In genomic region chr15:39747326-39747725, GRCh38 we compare ENCODE assay signal across 19 cellular contexts. TPM values are rescaled to one million over a fixed set of nuclear protein-coding genes. Genes with fewer than 3 reads are reported as not detected.
DNase-seq lines count a peak whose midpoint lies in the region; ATAC-seq and TF ChIP-seq lines count a peak whose summit lies in the region.
"Had no signal": no experiment of that assay in that cellular context is flagged by ENCODE, and none has a peak within 500 bp of the region (broad histone marks: within the 10 kb centered on the region; RNA-seq: fewer than 3 reads in every experiment).

No MANE protein-coding gene starts in this region.

- TF ChIP-seq CTCF in psoas muscle (IDR thresholded peaks at IDR 0.05), result no peak
- no peak for TF ChIP-seq CTCF in coronary artery (IDR thresholded peaks at IDR 0.05)

- H3K27ac ChIP-seq in psoas muscle (no peak overlapping the region), coronary artery (no peak overlapping the region)
- H3K27ac ChIP-seq: parathyroid adenoma had no signal

- intact Hi-C loops in psoas muscle (cut with DNase I), result loop anchor here in 1 of 2 donors (5.0 kb wide), 1 partner anchor 50 kb away; no protein-coding TSS in a partner anchor

- H3K4me1 ChIP-seq in psoas muscle, result no peaks in the 10 kb centered on the region
- H3K4me1 ChIP-seq: parathyroid adenoma had no signal

- DNase-seq in Daoy (ENCODE audit: low read depth) (peak; percentile 38), fibroblast of peridontal ligament (ENCODE audit: extremely low read depth) (peak; percentile 84), psoas muscle (no peak), coronary artery (ENCODE audit: low spot score) (no peak), SK-N-DZ (ENCODE audit: low spot score) (no peak), SIG-M5 treated with dmso at 0.1 percent for 504 hours (lab: John Stamatoyannopoulos, UW; ENCODE audit: unreplicated experiment) (no peak), iPS-NIHi11 (ENCODE audit: low spot score) (no peak)
- DNase-seq: activated CD4-positive, alpha-beta T cell treated with anti-CD3 and anti-CD28 coated beads for 4 hours; activated T-cell treated with anti-CD3 and anti-CD28 coated beads, Interleukin-2, amount 50 U/mL, for 48 hours; anterior cingulate cortex; C1 segment of cervical spinal cord; endodermal cell; GF-D8; mesendoderm; stimulated activated CD4-positive, alpha-beta T cell treated with anti-CD3 and anti-CD28 coated beads, Interleukin-2, amount 100 ng/mL, for 24 hours; T-helper 1 cell had no signal

- H3K9me3 ChIP-seq in psoas muscle, result no peaks in the 10 kb centered on the region

- H3K36me3 ChIP-seq in psoas muscle (ENCODE audit: insufficient read depth in 1 of 2, low read depth in 1 of 2), result no peaks in the 10 kb centered on the region

- H3K4me3 ChIP-seq in psoas muscle, result no peak overlapping the region
- no peak overlapping the region for H3K4me3 ChIP-seq in coronary artery

- no peaks in the 10 kb centered on the region for H3K27me3 ChIP-seq in psoas muscle (ENCODE audit: insufficient read depth in 3 of 3, low read length in 2 of 3)

- ATAC-seq in SK-N-SH treated with all-trans-retinoic acid at 6 μM for 48 hours (peak; percentile 80), psoas muscle (peak in 3 of 4 donors; percentile 40 to 57 (median 49))
- ATAC-seq: stimulated activated effector memory CD8-positive, alpha-beta T cell treated with anti-CD3 and anti-CD28 coated beads, Interleukin-12 subunit alpha, Interleukin-12 subunit beta, amount 100 ng/mL, for 72 hours had no signal

TF ChIP-seq in SK-N-SH treated with all-trans-retinoic acid at 6 μM for 48 hours, 23 proteins besides CTCF, POLR2A, EP300 and RAD21:
- TF ChIP-seq, protein P1, sequence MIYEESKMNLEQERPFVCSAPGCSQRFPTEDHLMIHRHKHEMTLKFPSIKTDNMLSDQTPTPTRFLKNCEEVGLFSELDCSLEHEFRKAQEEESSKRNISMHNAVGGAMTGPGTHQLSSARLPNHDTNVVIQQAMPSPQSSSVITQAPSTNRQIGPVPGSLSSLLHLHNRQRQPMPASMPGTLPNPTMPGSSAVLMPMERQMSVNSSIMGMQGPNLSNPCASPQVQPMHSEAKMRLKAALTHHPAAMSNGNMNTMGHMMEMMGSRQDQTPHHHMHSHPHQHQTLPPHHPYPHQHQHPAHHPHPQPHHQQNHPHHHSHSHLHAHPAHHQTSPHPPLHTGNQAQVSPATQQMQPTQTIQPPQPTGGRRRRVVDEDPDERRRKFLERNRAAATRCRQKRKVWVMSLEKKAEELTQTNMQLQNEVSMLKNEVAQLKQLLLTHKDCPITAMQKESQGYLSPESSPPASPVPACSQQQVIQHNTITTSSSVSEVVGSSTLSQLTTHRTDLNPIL (CRISPR knock-in tag; IDR thresholded peaks at IDR 0.05; ENCODE audit: low read depth), result no peak
- TF ChIP-seq SNAI2 (CRISPR knock-in tag; IDR thresholded peaks at IDR 0.05), result no peak

RNA-seq across cellular contexts. Expression of gene FSIP1, which starts 35.3 kb away (rescaled TPM):
- 0.97 and 2.2 TPM in 2 replicates for total RNA-seq in Daoy (2014; rRNA removed; shearing (Covaris generic))
- total RNA-seq in psoas muscle, result 1 to 10 TPM in 2 of 4 donors, under 1 TPM in 1, not detected in 1; 0.68 to 2.4 (median 1.2) TPM
- under 1 TPM; 0.04 to 0.59 (median 0.07) TPM for polyA plus RNA-seq in psoas muscle
- 0.49 and 0.70 TPM in 2 replicates for polyA plus RNA-seq in SK-N-DZ (2014; cell fraction: cytosol; rRNA removed)
- polyA plus RNA-seq in SK-N-DZ (2014; cell fraction: nucleus; rRNA removed), result 0.46 and 0.68 TPM in 2 replicates

Comparison
In these comparisons a context has a peak if more than half of its experiments do, and no peak if none do; other contexts are left out.
1. DNase-seq: peak in Daoy (single experiment) and fibroblast of peridontal ligament (single experiment); none in psoas muscle (0 of 2), coronary artery (single experiment), SK-N-DZ (single experiment), SIG-M5 treated with dmso at 0.1 percent for 504 hours (single experiment) and iPS-NIHi11 (single experiment).